In the genomic region with DNA sequence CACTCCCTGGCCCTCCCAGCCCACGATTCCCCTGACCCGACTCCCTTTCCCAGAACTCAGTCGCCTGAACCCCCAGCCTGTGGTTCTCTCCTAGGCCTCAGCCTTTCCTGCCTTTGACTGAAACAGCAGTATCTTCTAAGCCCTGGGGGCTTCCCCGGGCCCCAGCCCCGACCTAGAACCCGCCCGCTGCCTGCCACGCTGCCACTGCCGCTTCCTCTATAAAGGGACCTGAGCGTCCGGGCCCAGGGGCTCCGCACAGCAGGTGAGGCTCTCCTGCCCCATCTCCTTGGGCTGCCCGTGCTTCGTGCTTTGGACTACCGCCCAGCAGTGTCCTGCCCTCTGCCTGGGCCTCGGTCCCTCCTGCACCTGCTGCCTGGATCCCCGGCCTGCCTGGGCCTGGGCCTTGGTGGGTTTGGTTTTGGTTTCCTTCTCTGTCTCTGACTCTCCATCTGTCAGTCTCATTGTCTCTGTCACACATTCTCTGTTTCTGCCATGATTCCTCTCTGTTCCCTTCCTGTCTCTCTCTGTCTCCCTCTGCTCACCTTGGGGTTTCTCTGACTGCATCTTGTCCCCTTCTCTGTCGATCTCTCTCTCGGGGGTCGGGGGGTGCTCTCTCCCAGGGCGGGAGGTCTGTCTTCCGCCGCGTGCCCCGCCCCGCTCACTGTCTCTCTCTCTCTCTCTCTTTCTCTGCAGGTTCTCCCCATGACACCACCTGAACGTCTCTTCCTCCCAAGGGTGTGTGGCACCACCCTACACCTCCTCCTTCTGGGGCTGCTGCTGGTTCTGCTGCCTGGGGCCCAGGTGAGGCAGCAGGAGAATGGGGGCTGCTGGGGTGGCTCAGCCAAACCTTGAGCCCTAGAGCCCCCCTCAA, we compare ENCODE assay signal across 9 cellular contexts. TPM values are rescaled to one million over a fixed set of nuclear protein-coding genes. Genes with fewer than 3 reads are reported as not detected.
DNase-seq lines count a peak whose midpoint lies in the region; ATAC-seq lines count a peak whose summit lies in the region.
"Had no signal": no experiment of that assay in that cellular context is flagged by ENCODE, and none has a peak within 500 bp of the region (broad histone marks: within the 10 kb centered on the region; RNA-seq: fewer than 3 reads in every experiment).

A gene with protein sequence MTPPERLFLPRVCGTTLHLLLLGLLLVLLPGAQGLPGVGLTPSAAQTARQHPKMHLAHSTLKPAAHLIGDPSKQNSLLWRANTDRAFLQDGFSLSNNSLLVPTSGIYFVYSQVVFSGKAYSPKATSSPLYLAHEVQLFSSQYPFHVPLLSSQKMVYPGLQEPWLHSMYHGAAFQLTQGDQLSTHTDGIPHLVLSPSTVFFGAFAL (plus strand): TSS at position 249 of the 871 bp plus-strand sequence. CDS start 454 bp downstream, at position 703.

- no peaks in the 10 kb centered on the region for H3K9me2 ChIP-seq in Karpas-422 (replicated peaks; ENCODE audit: insufficient read depth, low read length)

- peak; percentile 54 for ATAC-seq in GM19023 (IDR thresholded peaks at IDR 0.05; ENCODE audit: unreplicated experiment)
- ATAC-seq in HG03457 (IDR thresholded peaks at IDR 0.05; ENCODE audit: unreplicated experiment): no peak

- H3K79me2 ChIP-seq in Karpas-422 (ENCODE audit: low read length): peaks cover 59% of the 10 kb centered on the region

- peak; percentile 92 for DNase-seq in Karpas-422
- peak; percentile 66 for DNase-seq in activated gamma-delta T cell treated with anti-CD3 and anti-CD28 coated beads, Interleukin-2, amount 50 U/mL, for 16 hours (ENCODE audit: low read depth)
- peak; percentile 75 for DNase-seq in stimulated activated CD4-positive, alpha-beta T cell treated with anti-CD3 and anti-CD28 coated beads, Interleukin-2, amount 100 ng/mL, for 4 hours (ENCODE audit: low read depth)
- DNase-seq in kidney glomerular epithelial cell (lab: John Stamatoyannopoulos, UW): no peak
- no peak for DNase-seq in anterior cingulate cortex (lab: John Stamatoyannopoulos, UW)
- DNase-seq in NCI-H1048 (lab: John Stamatoyannopoulos, UW): no peak

- peak within 1 kb of the TSS; percentile 98 for H3K4me3 ChIP-seq in Karpas-422 (ENCODE audit: low read length)

- no peaks in the 10 kb centered on the region for H3K27me3 ChIP-seq in Karpas-422 (ENCODE audit: low read length)

- H3K36me3 ChIP-seq in Karpas-422 (ENCODE audit: insufficient read depth, low read length): peaks cover 18% of the 10 kb centered on the region

- H4K20me1 ChIP-seq in Karpas-422 (ENCODE audit: insufficient read depth, low read depth, low read length): peaks cover 18% of the 10 kb centered on the region; the same call in 1 of the 2 replicates

- peak within 1 kb of the TSS; percentile 99 for H3K9ac ChIP-seq in Karpas-422 (ENCODE audit: low read length)

- H3K9me3 ChIP-seq in Karpas-422 (ENCODE audit: low read length): no peaks in the 10 kb centered on the region

- H3K4me2 ChIP-seq in Karpas-422 (ENCODE audit: low read depth, low read length, poor library complexity, severe bottlenecking): peak within 1 kb of the TSS; percentile 84

- peak within 1 kb of the TSS; percentile 95 for H3K27ac ChIP-seq in Karpas-422 (ENCODE audit: low read length)
- H3K27ac ChIP-seq: epithelial cell of prostate had no signal

- peaks cover 91% of the 10 kb centered on the region for H3K4me1 ChIP-seq in Karpas-422 (ENCODE audit: low read length)

- no peak within 1 kb of the TSS for H2AFZ ChIP-seq in Karpas-422 (ENCODE audit: low read length)

RNA-seq across cellular contexts. Expression of the gene that starts here (rescaled TPM):
- total RNA-seq in Karpas-422 (2014; rRNA removed; shearing (Covaris generic); ENCODE audit: low replicate concordance): 71.1 and 128 TPM in 2 replicates

Comparison
In these comparisons a context has a peak if more than half of its experiments do, and no peak if none do; other contexts are left out.
1. DNase-seq: peak in Karpas-422 (single experiment), activated gamma-delta T cell treated with anti-CD3 and anti-CD28 coated beads, Interleukin-2, amount 50 U/mL, for 16 hours (single experiment) and stimulated activated CD4-positive, alpha-beta T cell treated with anti-CD3 and anti-CD28 coated beads, Interleukin-2, amount 100 ng/mL, for 4 hours (single experiment); none in kidney glomerular epithelial cell (single experiment), anterior cingulate cortex (0 of 58) and NCI-H1048 (single experiment).